22 cellular contexts compared by ENCODE assay signal in the genomic region with DNA sequence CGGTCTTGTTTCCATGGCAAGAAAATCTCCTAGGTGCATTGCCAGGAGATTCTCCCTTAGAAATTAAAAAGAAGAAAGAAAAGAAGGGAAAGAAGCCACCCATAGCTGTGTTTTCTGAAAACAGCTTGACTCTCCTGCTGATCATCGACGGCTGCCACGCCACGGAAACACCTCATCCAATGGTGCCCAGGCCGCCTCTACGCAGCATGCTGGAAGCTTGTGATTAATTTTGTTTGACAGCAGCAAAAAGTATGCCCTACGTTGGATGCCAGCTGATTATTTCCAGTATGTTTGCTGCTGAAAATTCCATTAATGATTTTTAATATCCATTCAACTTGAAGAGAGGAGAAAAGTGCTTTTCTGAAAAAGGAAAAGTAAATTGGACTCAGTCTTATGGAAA. TPM values are rescaled to one million over a fixed set of nuclear protein-coding genes. Genes with fewer than 3 reads are reported as not detected.
DNase-seq lines count a peak whose midpoint lies in the region; ATAC-seq and TF ChIP-seq lines count a peak whose summit lies in the region.
"Had no signal": no experiment of that assay in that cellular context is flagged by ENCODE, and none has a peak within 500 bp of the region (broad histone marks: within the 10 kb centered on the region; RNA-seq: fewer than 3 reads in every experiment).

No MANE protein-coding gene starts in this region.

- no peak overlapping the region for H3K4ac ChIP-seq in mesenchymal stem cell (ENCODE audit: low read depth in 1 of 2, low read length in 2 of 2)

- H3K36me3 Mint-ChIP-seq in WTC11: no peaks in the 10 kb centered on the region
- H3K36me3 Mint-ChIP-seq in neural progenitor cell: peaks cover 2% of the 10 kb centered on the region
- H3K36me3 Mint-ChIP-seq in activated CD4-positive, alpha-beta memory T cell treated with anti-CD3 and anti-CD28 coated beads for 36 hours: no peaks in the 10 kb centered on the region
- H3K36me3 Mint-ChIP-seq: CD4-positive, CD25-positive, alpha-beta regulatory T cell; CD8-positive, alpha-beta T cell had no signal

- no peak overlapping the region for H2BK15ac ChIP-seq in mesenchymal stem cell (ENCODE audit: low read depth, poor library complexity, severe bottlenecking)

- ATAC-seq in WTC11: no peak
- ATAC-seq: CD8-positive, alpha-beta T cell; GM12878 had no signal

- no peak overlapping the region for H2AK5ac ChIP-seq in mesenchymal stem cell (ENCODE audit: low read length, severe bottlenecking)

- H3F3A ChIP-seq in neural progenitor cell (ENCODE audit: low read depth) (peaks cover 39% of the 10 kb centered on the region), smooth muscle cell (ENCODE audit: low read depth) (no peaks in the 10 kb centered on the region)

- no peak overlapping the region for H3K9ac ChIP-seq in neural progenitor cell
- no peak overlapping the region for H3K9ac ChIP-seq in smooth muscle cell (ENCODE audit: low read depth)
- no peak overlapping the region for H3K9ac ChIP-seq in mesenchymal stem cell (ENCODE audit: low read length)
- H3K9ac ChIP-seq: BLaER1, GM23248 had no signal

- no peak for TF ChIP-seq CTCF in WTC11 (IDR thresholded peaks at IDR 0.05)
- TF ChIP-seq CTCF in neural progenitor cell (IDR thresholded peaks at IDR 0.05): no peak
- no peak for TF ChIP-seq CTCF in smooth muscle cell (IDR thresholded peaks at IDR 0.05; ENCODE audit: borderline replicate concordance, insufficient read depth, poor library complexity, severe bottlenecking)

- no peak overlapping the region for H3K23ac ChIP-seq in mesenchymal stem cell (ENCODE audit: low read length in 2 of 2)

- H4K20me1 ChIP-seq in neural progenitor cell (ENCODE audit: low read depth): no peaks in the 10 kb centered on the region
- H4K20me1 ChIP-seq in smooth muscle cell (ENCODE audit: low read depth): no peaks in the 10 kb centered on the region
- H4K20me1 ChIP-seq: BLaER1 had no signal

- H3K27ac Mint-ChIP-seq in WTC11 (peak overlapping the region; percentile 15; the same call in 1 of the 2 replicates), neural progenitor cell (no peak overlapping the region)
- H3K27ac Mint-ChIP-seq in activated CD4-positive, alpha-beta memory T cell treated with anti-CD3 and anti-CD28 coated beads for 36 hours: no peak overlapping the region
- H3K27ac Mint-ChIP-seq: B cell; CD4-positive, CD25-positive, alpha-beta regulatory T cell; CD8-positive, alpha-beta T cell had no signal

- CTCF ChIA-PET in WTC11 (lab: Charles Lee): no interaction called here
- CTCF ChIA-PET in activated CD4-positive, alpha-beta memory T cell treated with anti-CD3 and anti-CD28 coated beads for 36 hours (lab: Charles Lee): no interaction called here

- peak overlapping the region; percentile 62 for H3K27ac ChIP-seq in neural progenitor cell
- no peak overlapping the region for H3K27ac ChIP-seq in smooth muscle cell (ENCODE audit: low read depth)
- H3K27ac ChIP-seq in mesenchymal stem cell (ENCODE audit: low read length, poor library complexity, severe bottlenecking): no peak overlapping the region
- H3K27ac ChIP-seq: 22Rv1, BLaER1, C4-2B, GM23248 had no signal

- no peaks in the 10 kb centered on the region for H3K9me3 ChIP-seq in neural progenitor cell (ENCODE audit: low read depth)
- no peaks in the 10 kb centered on the region for H3K9me3 ChIP-seq in smooth muscle cell (replicated peaks; ENCODE audit: low read depth)
- H3K9me3 ChIP-seq in mesenchymal stem cell (ENCODE audit: control insufficient read depth, low read length): no peaks in the 10 kb centered on the region
- H3K9me3 ChIP-seq: BLaER1, Caco-2 had no signal

- DNase-seq in G401 (ENCODE audit: low spot score): peak; percentile 87
- DNase-seq in WTC11 (ENCODE audit: low spot score): no peak
- peak; percentile 69 for DNase-seq in cerebellum (ENCODE audit: low spot score)
- no peak for DNase-seq in neural progenitor cell (ENCODE audit: low spot score)
- no peak for DNase-seq in activated CD4-positive, alpha-beta memory T cell treated with anti-CD3 and anti-CD28 coated beads for 36 hours
- no peak for DNase-seq in smooth muscle cell (lab: John Stamatoyannopoulos, UW; ENCODE audit: unreplicated experiment)
- no peak for DNase-seq in mesenchymal stem cell
- no peak for DNase-seq in NOMO-1 treated with dmso at 0.1 percent for 144 hours (lab: John Stamatoyannopoulos, UW; ENCODE audit: unreplicated experiment)
- DNase-seq: Caco-2; CD4-positive, CD25-positive, alpha-beta regulatory T cell; CD8-positive, alpha-beta T cell; DMS153; DND-41; GDM1; GM23248; H7; HCEC 1CT had no signal

- no peaks in the 10 kb centered on the region for H3K27me3 ChIP-seq in neural progenitor cell
- H3K27me3 ChIP-seq in smooth muscle cell (ENCODE audit: low read depth): no peaks in the 10 kb centered on the region
- H3K27me3 ChIP-seq in mesenchymal stem cell (ENCODE audit: control insufficient read depth in 1 of 2, insufficient read depth in 1 of 2, low read length in 2 of 2): no peaks in the 10 kb centered on the region
- H3K27me3 ChIP-seq: BLaER1 had no signal

- H3K4me3 ChIP-seq in neural progenitor cell: no peak overlapping the region
- no peak overlapping the region for H3K4me3 ChIP-seq in smooth muscle cell
- H3K4me3 ChIP-seq in mesenchymal stem cell (ENCODE audit: insufficient read depth in 1 of 2, low read depth in 1 of 2, low read length in 2 of 2): no peak overlapping the region
- H3K4me3 ChIP-seq: BLaER1, GM12878, GM23248 had no signal

- H3K79me2 ChIP-seq in neural progenitor cell (ENCODE audit: low read depth): peaks cover 62% of the 10 kb centered on the region
- no peaks in the 10 kb centered on the region for H3K79me2 ChIP-seq in smooth muscle cell (ENCODE audit: low read depth)

- no peak overlapping the region for H2BK120ac ChIP-seq in mesenchymal stem cell (ENCODE audit: low read depth, low read length)

- WGBS in smooth muscle cell (ENCODE audit: low lambda C conversion rate): 97% methylated on average over 8 of the region's 8 CpGs
- WGBS in mesenchymal stem cell: 96% methylated on average over 8 of the region's 8 CpGs

- no peak overlapping the region for H4K8ac ChIP-seq in mesenchymal stem cell (ENCODE audit: low read length)

- intact Hi-C loops in activated CD4-positive, alpha-beta memory T cell treated with anti-CD3 and anti-CD28 coated beads for 36 hours (cut with micrococcal nuclease): no loop called here

- H3K79me1 ChIP-seq in mesenchymal stem cell (replicated peaks; ENCODE audit: low read length, poor library complexity, severe bottlenecking): no peaks in the 10 kb centered on the region

- H3K27me3 Mint-ChIP-seq in WTC11 (ENCODE audit: low read depth) (no peaks in the 10 kb centered on the region), neural progenitor cell (ENCODE audit: insufficient read depth, low read depth) (peaks cover 4% of the 10 kb centered on the region)
- H3K27me3 Mint-ChIP-seq in activated CD4-positive, alpha-beta memory T cell treated with anti-CD3 and anti-CD28 coated beads for 36 hours: no peaks in the 10 kb centered on the region
- H3K27me3 Mint-ChIP-seq: B cell; CD4-positive, CD25-positive, alpha-beta regulatory T cell had no signal

- H3K4me1 ChIP-seq in neural progenitor cell: peaks cover 61% of the 10 kb centered on the region
- H3K4me1 ChIP-seq in smooth muscle cell (ENCODE audit: low read depth): peaks cover 22% of the 10 kb centered on the region
- no peaks in the 10 kb centered on the region for H3K4me1 ChIP-seq in mesenchymal stem cell (ENCODE audit: control insufficient read depth, insufficient read depth, low read depth, low read length)
- H3K4me1 ChIP-seq: BLaER1, Caco-2 had no signal

- H3K4me3 Mint-ChIP-seq in WTC11: no peak overlapping the region
- H3K4me3 Mint-ChIP-seq in neural progenitor cell: no peak overlapping the region
- H3K4me3 Mint-ChIP-seq in activated CD4-positive, alpha-beta memory T cell treated with anti-CD3 and anti-CD28 coated beads for 36 hours: no peak overlapping the region
- H3K4me3 Mint-ChIP-seq: B cell; CD4-positive, CD25-positive, alpha-beta regulatory T cell; CD8-positive, alpha-beta T cell had no signal

- H2BK12ac ChIP-seq in mesenchymal stem cell (ENCODE audit: low read length in 2 of 2): no peak overlapping the region

- H2AFZ ChIP-seq in neural progenitor cell (replicated peaks) (no peak overlapping the region), smooth muscle cell (ENCODE audit: low read depth) (no peak overlapping the region), mesenchymal stem cell (ENCODE audit: low read depth, low read length) (no peak overlapping the region)
- H2AFZ ChIP-seq: GM23248 had no signal

- H3K4me2 ChIP-seq in neural progenitor cell: peak overlapping the region; percentile 31
- no peak overlapping the region for H3K4me2 ChIP-seq in smooth muscle cell
- no peak overlapping the region for H3K4me2 ChIP-seq in mesenchymal stem cell (ENCODE audit: low read length, poor library complexity, severe bottlenecking)
- H3K4me2 ChIP-seq: BLaER1 had no signal

- no peak overlapping the region for H4K91ac ChIP-seq in mesenchymal stem cell (ENCODE audit: low read length)

- POLR2A ChIA-PET in WTC11 (lab: Charles Lee): no interaction called here
- POLR2A ChIA-PET in activated CD4-positive, alpha-beta memory T cell treated with anti-CD3 and anti-CD28 coated beads for 36 hours (lab: Charles Lee): no interaction called here

- H2BK5ac ChIP-seq in mesenchymal stem cell (ENCODE audit: low read depth, low read length, poor library complexity, severe bottlenecking): no peak overlapping the region

- no peak overlapping the region for H3K18ac ChIP-seq in mesenchymal stem cell (ENCODE audit: low read depth in 1 of 2, low read length in 2 of 2)

- no peak overlapping the region for H3K14ac ChIP-seq in mesenchymal stem cell (ENCODE audit: low read length in 2 of 2)

- in situ Hi-C loops in G401 (cut with HindIII; ENCODE audit: low sequenced_read_pairs): no loop called here

- peaks cover 10% of the 10 kb centered on the region for H3K4me1 Mint-ChIP-seq in WTC11
- peaks cover 31% of the 10 kb centered on the region for H3K4me1 Mint-ChIP-seq in neural progenitor cell
- no peaks in the 10 kb centered on the region for H3K4me1 Mint-ChIP-seq in activated CD4-positive, alpha-beta memory T cell treated with anti-CD3 and anti-CD28 coated beads for 36 hours (ENCODE audit: low read depth)
- H3K4me1 Mint-ChIP-seq: B cell; CD4-positive, CD25-positive, alpha-beta regulatory T cell had no signal

- H3K9me3 Mint-ChIP-seq in WTC11 (no peaks in the 10 kb centered on the region), neural progenitor cell (no peaks in the 10 kb centered on the region)
- H3K9me3 Mint-ChIP-seq in activated CD4-positive, alpha-beta memory T cell treated with anti-CD3 and anti-CD28 coated beads for 36 hours: no peaks in the 10 kb centered on the region
- H3K9me3 Mint-ChIP-seq: CD8-positive, alpha-beta T cell had no signal

- H3K36me3 ChIP-seq in neural progenitor cell (peaks cover 1% of the 10 kb centered on the region), smooth muscle cell (ENCODE audit: low read depth) (no peaks in the 10 kb centered on the region), mesenchymal stem cell (ENCODE audit: control insufficient read depth in 1 of 2, insufficient read depth in 2 of 2, low read depth in 1 of 2, low read length in 2 of 2) (no peaks in the 10 kb centered on the region)
- H3K36me3 ChIP-seq: BLaER1 had no signal

RNA-seq across cellular contexts. Expression of a gene that starts 24.2 kb away (rescaled TPM):
- total RNA-seq in G401 (2014; rRNA removed; shearing (Covaris generic)): 6.2 and 7.2 TPM in 2 replicates
- 27.9 to 33.7 TPM (median 30.8 TPM) in 3 replicates for total RNA-seq in WTC11 (2021)
- total RNA-seq in cerebellum: 333 TPM
- total RNA-seq in neural progenitor cell (ENCODE audit: low replicate concordance): 79.8 and 121 TPM in 2 replicates
- 1 to 10 TPM in 1 of 2 experiments, under 1 TPM in 1; 0.82 to 1.2 TPM for total RNA-seq in activated CD4-positive, alpha-beta memory T cell treated with anti-CD3 and anti-CD28 coated beads for 36 hours
- total RNA-seq in smooth muscle cell: 8.1 and 9.5 TPM in 2 replicates
- polyA plus RNA-seq in smooth muscle cell: 2.1 and 2.2 TPM in 2 replicates
- 13.8 TPM for polyA plus RNA-seq in mesenchymal stem cell (2013, experiment 1 of 2)
- 13.4 TPM for polyA plus RNA-seq in mesenchymal stem cell (2013, experiment 2 of 2)
- total RNA-seq: CD4-positive, CD25-positive, alpha-beta regulatory T cell; CD8-positive, alpha-beta T cell had no signal
- polyA plus RNA-seq: CD4-positive, CD25-positive, alpha-beta regulatory T cell had no signal

Comparison
In these comparisons a context has a peak if more than half of its experiments do, and no peak if none do; other contexts are left out.
1. DNase-seq: peak in G401 (single experiment) and cerebellum (single experiment); none in WTC11 (single experiment), neural progenitor cell (single experiment), activated CD4-positive, alpha-beta memory T cell treated with anti-CD3 and anti-CD28 coated beads for 36 hours (single experiment), smooth muscle cell (single experiment), mesenchymal stem cell (single experiment) and NOMO-1 treated with dmso at 0.1 percent for 144 hours (single experiment).